Comparison of ENCODE assay signal across 10 cellular contexts in genomic region chr16:47713225-47713595, GRCh38.
A peak's percentile ranks its signal among the peaks of the same experiment; 100 is the strongest.
DNase-seq lines count a peak whose midpoint lies in the region; ATAC-seq lines count a peak whose summit lies in the region.
"Had no signal": no experiment of that assay in that cellular context is flagged by ENCODE, and none has a peak within 500 bp of the region (broad histone marks: within the 10 kb centered on the region; RNA-seq: fewer than 3 reads in every experiment).

No MANE protein-coding gene starts in this region.

- H3K4me3 Mint-ChIP-seq in activated T-helper 1 cell treated with anti-CD3 and anti-CD28 coated beads, Interleukin-12 subunit alpha, Interleukin-12 subunit beta, Interleukin-2, Interleukin-4 antibody, amounts not matched to agents 30 ng/mL and 10 ng/mL and 1 ng/mL, durations not matched to agents 14 hours and 24 hours and 36 hours = no peak overlapping the region

- ATAC-seq in HG03135 (IDR thresholded peaks at IDR 0.05; ENCODE audit: unreplicated experiment) = peak; percentile 60
- ATAC-seq: pancreas had no signal

- H3K27me3 Mint-ChIP-seq in activated T-helper 1 cell treated with anti-CD3 and anti-CD28 coated beads, Interleukin-12 subunit alpha, Interleukin-12 subunit beta, Interleukin-2, Interleukin-4 antibody, amounts not matched to agents 30 ng/mL and 10 ng/mL and 1 ng/mL, durations not matched to agents 14 hours and 24 hours and 36 hours (ENCODE audit: insufficient read depth) = peaks cover 1% of the 10 kb centered on the region

- peak overlapping the region; percentile 27 for H3K27ac Mint-ChIP-seq in activated T-helper 1 cell treated with anti-CD3 and anti-CD28 coated beads, Interleukin-12 subunit alpha, Interleukin-12 subunit beta, Interleukin-2, Interleukin-4 antibody, amounts not matched to agents 30 ng/mL and 10 ng/mL and 1 ng/mL, durations not matched to agents 14 hours and 24 hours and 36 hours

- intact Hi-C loops in activated T-helper 1 cell treated with anti-CD3 and anti-CD28 coated beads, Interleukin-12 subunit alpha, Interleukin-12 subunit beta, Interleukin-2, Interleukin-4 antibody, amounts not matched to agents 30 ng/mL and 10 ng/mL and 1 ng/mL, durations not matched to agents 14 hours and 24 hours and 36 hours (cut with micrococcal nuclease) = loop anchor here (2.0 kb wide), 1 partner anchor 20 kb away; no protein-coding TSS in a partner anchor

- peaks cover 7% of the 10 kb centered on the region for H3K4me1 Mint-ChIP-seq in activated T-helper 1 cell treated with anti-CD3 and anti-CD28 coated beads, Interleukin-12 subunit alpha, Interleukin-12 subunit beta, Interleukin-2, Interleukin-4 antibody, amounts not matched to agents 30 ng/mL and 10 ng/mL and 1 ng/mL, durations not matched to agents 14 hours and 24 hours and 36 hours (ENCODE audit: low read depth)

- peak; percentile 23 to 36 for DNase-seq in activated CD4-positive, alpha-beta T cell treated with anti-CD3 and anti-CD28 coated beads, Interleukin-2, amount 50 U/mL, for 48 hours
- DNase-seq in activated CD4-positive, alpha-beta T cell treated with anti-CD3 and anti-CD28 coated beads for 1 hour = no peak
- DNase-seq in activated T-helper 1 cell treated with anti-CD3 and anti-CD28 coated beads, Interleukin-12 subunit alpha, Interleukin-12 subunit beta, Interleukin-2, Interleukin-4 antibody, amounts not matched to agents 30 ng/mL and 10 ng/mL and 1 ng/mL, durations not matched to agents 14 hours and 24 hours and 36 hours (ENCODE audit: low spot score) = peak; percentile 4
- DNase-seq in pulmonary artery endothelial cell (ENCODE audit: low read depth, low spot score) = peak; percentile 43
- DNase-seq in Ammon's horn (ENCODE audit: low spot score) = no peak
- DNase-seq in globus pallidus (ENCODE audit: low spot score) = no peak
- no peak for DNase-seq in GOT3 (lab: John Stamatoyannopoulos, UW)
- DNase-seq: uterus had no signal

- no peaks in the 10 kb centered on the region for H3K36me3 Mint-ChIP-seq in activated T-helper 1 cell treated with anti-CD3 and anti-CD28 coated beads, Interleukin-12 subunit alpha, Interleukin-12 subunit beta, Interleukin-2, Interleukin-4 antibody, amounts not matched to agents 30 ng/mL and 10 ng/mL and 1 ng/mL, durations not matched to agents 14 hours and 24 hours and 36 hours (ENCODE audit: low read depth)

- H3K9me3 Mint-ChIP-seq in activated T-helper 1 cell treated with anti-CD3 and anti-CD28 coated beads, Interleukin-12 subunit alpha, Interleukin-12 subunit beta, Interleukin-2, Interleukin-4 antibody, amounts not matched to agents 30 ng/mL and 10 ng/mL and 1 ng/mL, durations not matched to agents 14 hours and 24 hours and 36 hours = no peaks in the 10 kb centered on the region

Comparison
In these comparisons a context has a peak if more than half of its experiments do, and no peak if none do; other contexts are left out.
1. DNase-seq: peak in activated CD4-positive, alpha-beta T cell treated with anti-CD3 and anti-CD28 coated beads, Interleukin-2, amount 50 U/mL, for 48 hours (2 of 2), activated T-helper 1 cell treated with anti-CD3 and anti-CD28 coated beads, Interleukin-12 subunit alpha, Interleukin-12 subunit beta, Interleukin-2, Interleukin-4 antibody, amounts not matched to agents 30 ng/mL and 10 ng/mL and 1 ng/mL, durations not matched to agents 14 hours and 24 hours and 36 hours (single experiment) and pulmonary artery endothelial cell (single experiment); none in activated CD4-positive, alpha-beta T cell treated with anti-CD3 and anti-CD28 coated beads for 1 hour (single experiment), Ammon's horn (single experiment), globus pallidus (single experiment) and GOT3 (single experiment).